1 cellular context compared by ENCODE assay signal in genomic region chr4:141041021-141041476, GRCh38.
TF ChIP-seq lines count a peak whose summit lies in the region.

No MANE protein-coding gene starts in this region.

TF ChIP-seq in HEK293, 187 proteins besides CTCF, POLR2A, EP300 and RAD21 (continued from another document):
- TF ChIP-seq ZNF596 (tag by site-specific recombination; IDR thresholded peaks at IDR 0.05) (no peak), ZNF747 (tag by site-specific recombination; IDR thresholded peaks at IDR 0.05) (no peak), RBAK (tag by site-specific recombination; IDR thresholded peaks at IDR 0.05) (no peak), ZXDB (tag by site-specific recombination; IDR thresholded peaks at IDR 0.05) (peak; percentile 85), SP3 (tag by site-specific recombination; IDR thresholded peaks at IDR 0.05) (peak; percentile 27; the same call in 1 of the 2 replicates), BCL11B (tag by site-specific recombination; IDR thresholded peaks at IDR 0.05; ENCODE audit: low read depth) (peak; percentile 89), ZBTB21 (tag by site-specific recombination; IDR thresholded peaks at IDR 0.05) (peak; percentile 87), ZBTB17 (tag by site-specific recombination; IDR thresholded peaks at IDR 0.05) (peak; percentile 53), ZNF18 (tag by site-specific recombination; IDR thresholded peaks at IDR 0.05) (peak; percentile 68), ZNF324 (tag by site-specific recombination; IDR thresholded peaks at IDR 0.05) (no peak), ZBTB11 (tag by site-specific recombination; conservative IDR thresholded peaks at IDR 0.05; ENCODE audit: low read depth) (no peak), ZSCAN4 (tag by site-specific recombination; IDR thresholded peaks at IDR 0.05) (no peak), MEIS1 (CRISPR knock-in tag; IDR thresholded peaks at IDR 0.05; ENCODE audit: borderline replicate concordance) (no peak), ZSCAN23 (tag by site-specific recombination; IDR thresholded peaks at IDR 0.05) (peak; percentile 74; the same call in 1 of the 2 replicates), ZNF610 (tag by site-specific recombination; IDR thresholded peaks at IDR 0.05; ENCODE audit: borderline replicate concordance) (0 out of 2 replicates have a peak, but pooled peaks have one; percentile 43), BCL6B (tag by site-specific recombination; IDR thresholded peaks at IDR 0.05) (no peak), TSHZ1 (tag by site-specific recombination; IDR thresholded peaks at IDR 0.05; ENCODE audit: borderline replicate concordance) (peak; percentile 58), ZBTB20 (tag by site-specific recombination; IDR thresholded peaks at IDR 0.05) (peak; percentile 21; the same call in 1 of the 2 replicates), IKZF3 (tag by site-specific recombination; IDR thresholded peaks at IDR 0.05) (peak; percentile 93)
